Comparison of ENCODE assay signal across 24 cellular contexts in genomic region chr18:32701288-32701687, GRCh38.
"Had no signal": no experiment of that assay in that cellular context is flagged by ENCODE, and none has a peak within 500 bp of the region (broad histone marks: within the 10 kb centered on the region; RNA-seq: fewer than 3 reads in every experiment).

No MANE protein-coding gene starts in this region.

- ATAC-seq: gastrocnemius medialis; left cardiac atrium; left ventricle myocardium superior; naive thymus-derived CD4-positive, alpha-beta T cell; pancreas; right cardiac atrium had no signal

- H3K36me3 Mint-ChIP-seq: activated naive CD4-positive, alpha-beta T cell treated with anti-CD3 and anti-CD28 coated beads, Interleukin-2, amount 10 ng/mL, durations not matched to agents 7 days and 5 days; activated naive CD8-positive, alpha-beta T cell treated with anti-CD3 and anti-CD28 coated beads, Interleukin-2, amount 10 ng/mL, durations not matched to agents 7 days and 5 days; brain; mesothelial cell of epicardium; naive thymus-derived CD4-positive, alpha-beta T cell; type B pancreatic cell had no signal

- H3K4me1 Mint-ChIP-seq: activated naive CD4-positive, alpha-beta T cell treated with anti-CD3 and anti-CD28 coated beads, Interleukin-2, amount 10 ng/mL, durations not matched to agents 7 days and 5 days; activated naive CD8-positive, alpha-beta T cell treated with anti-CD3 and anti-CD28 coated beads, Interleukin-2, amount 10 ng/mL, durations not matched to agents 7 days and 5 days; naive thymus-derived CD4-positive, alpha-beta T cell; neural crest cell had no signal

- H3K4me3 Mint-ChIP-seq: activated naive CD4-positive, alpha-beta T cell treated with anti-CD3 and anti-CD28 coated beads, Interleukin-2, amount 10 ng/mL, durations not matched to agents 7 days and 5 days; activated naive CD8-positive, alpha-beta T cell treated with anti-CD3 and anti-CD28 coated beads, Interleukin-2, amount 10 ng/mL, durations not matched to agents 7 days and 5 days; brain; mesothelial cell of epicardium; naive thymus-derived CD4-positive, alpha-beta T cell; neural crest cell; type B pancreatic cell had no signal

- H3K9me3 Mint-ChIP-seq: activated naive CD4-positive, alpha-beta T cell treated with anti-CD3 and anti-CD28 coated beads, Interleukin-2, amount 10 ng/mL, durations not matched to agents 7 days and 5 days; activated naive CD8-positive, alpha-beta T cell treated with anti-CD3 and anti-CD28 coated beads, Interleukin-2, amount 10 ng/mL, durations not matched to agents 7 days and 5 days; brain; mesothelial cell of epicardium; neural crest cell; type B pancreatic cell had no signal

- DNase-seq: activated CD4-positive, alpha-beta T cell treated with anti-CD3 and anti-CD28 coated beads for 4 hours; activated CD4-positive, alpha-beta T cell treated with anti-CD3 and anti-CD28 coated beads, Interleukin-2, amount 50 U/mL, for 4 hours; activated CD8-positive, alpha-beta memory T cell treated with anti-CD3 and anti-CD28 coated beads for 24 hours; activated gamma-delta T cell; activated naive CD4-positive, alpha-beta T cell treated with anti-CD3 and anti-CD28 coated beads, Interleukin-2, amount 10 ng/mL, durations not matched to agents 7 days and 5 days; activated naive CD8-positive, alpha-beta T cell treated with anti-CD3 and anti-CD28 coated beads, Interleukin-2, amount 10 ng/mL, durations not matched to agents 7 days and 5 days; effector memory CD4-positive, alpha-beta T cell; gastrocnemius medialis; hippocampal formation; left cardiac atrium; left ventricle myocardium superior; naive thymus-derived CD4-positive, alpha-beta T cell; nucleus accumbens; pancreas; right cardiac atrium; stimulated activated CD4-positive, alpha-beta T cell treated with anti-CD3 and anti-CD28 coated beads, Interleukin-15, amount 100 ng/mL, for 24 hours; stimulated activated CD4-positive, alpha-beta T cell treated with anti-CD3 and anti-CD28 coated beads, Interleukin-2, amount 100 ng/mL, for 24 hours; stimulated activated naive CD4-positive, alpha-beta T cell; T-helper 9 cell; uterus had no signal

- H3K27me3 Mint-ChIP-seq: activated naive CD4-positive, alpha-beta T cell treated with anti-CD3 and anti-CD28 coated beads, Interleukin-2, amount 10 ng/mL, durations not matched to agents 7 days and 5 days; activated naive CD8-positive, alpha-beta T cell treated with anti-CD3 and anti-CD28 coated beads, Interleukin-2, amount 10 ng/mL, durations not matched to agents 7 days and 5 days; brain had no signal

- H3K27ac Mint-ChIP-seq: activated naive CD4-positive, alpha-beta T cell treated with anti-CD3 and anti-CD28 coated beads, Interleukin-2, amount 10 ng/mL, durations not matched to agents 7 days and 5 days; activated naive CD8-positive, alpha-beta T cell treated with anti-CD3 and anti-CD28 coated beads, Interleukin-2, amount 10 ng/mL, durations not matched to agents 7 days and 5 days; mesothelial cell of epicardium; naive thymus-derived CD4-positive, alpha-beta T cell; type B pancreatic cell had no signal
